1 cellular context compared by ENCODE assay signal in the genomic region with DNA sequence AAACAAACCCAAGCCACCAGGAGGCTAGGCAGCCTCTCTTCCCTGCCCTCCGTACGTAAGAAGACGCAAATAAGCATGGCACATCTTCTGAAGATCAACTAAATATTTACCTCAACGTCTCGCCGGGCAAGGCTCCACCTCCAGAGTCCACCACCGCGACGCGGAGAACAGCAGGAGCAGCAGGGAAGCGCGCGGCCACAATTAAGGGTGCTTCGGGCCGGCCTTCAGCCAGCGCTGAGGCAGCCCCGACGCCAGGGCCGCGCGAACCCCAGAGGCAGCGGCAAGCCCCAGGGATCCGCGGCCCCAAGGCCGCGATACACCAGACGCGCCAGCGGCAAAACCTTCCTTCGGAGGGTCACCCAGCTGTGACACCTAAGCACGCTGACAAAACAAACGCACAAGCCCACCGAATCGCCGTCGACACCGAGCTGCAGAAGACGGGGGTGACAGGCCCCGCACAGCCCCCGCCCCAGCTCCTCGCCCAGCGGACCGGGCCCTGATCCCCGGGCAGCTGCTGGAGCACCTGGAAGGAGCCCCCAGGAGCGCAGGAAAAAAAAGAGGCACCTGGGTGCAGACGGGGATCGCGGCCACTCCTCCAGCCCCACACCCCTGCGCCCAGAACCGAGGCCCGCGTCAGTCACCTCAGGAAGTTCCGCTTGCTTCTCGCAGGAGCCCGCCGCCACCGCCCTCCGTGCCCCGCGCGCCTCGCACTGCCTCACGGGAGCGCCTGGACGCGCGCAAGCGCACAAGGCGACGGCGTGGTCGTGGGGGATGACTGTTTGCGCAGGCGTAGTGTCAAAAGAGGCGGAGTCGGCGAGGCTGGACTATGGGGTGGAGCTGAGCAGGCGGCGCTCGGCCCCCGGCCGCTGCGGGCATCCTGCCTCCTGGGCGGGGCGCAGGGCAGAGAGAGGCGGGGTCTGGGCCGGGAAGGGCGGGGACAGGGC.
TF ChIP-seq lines count a peak whose summit lies in the region.

A gene with protein sequence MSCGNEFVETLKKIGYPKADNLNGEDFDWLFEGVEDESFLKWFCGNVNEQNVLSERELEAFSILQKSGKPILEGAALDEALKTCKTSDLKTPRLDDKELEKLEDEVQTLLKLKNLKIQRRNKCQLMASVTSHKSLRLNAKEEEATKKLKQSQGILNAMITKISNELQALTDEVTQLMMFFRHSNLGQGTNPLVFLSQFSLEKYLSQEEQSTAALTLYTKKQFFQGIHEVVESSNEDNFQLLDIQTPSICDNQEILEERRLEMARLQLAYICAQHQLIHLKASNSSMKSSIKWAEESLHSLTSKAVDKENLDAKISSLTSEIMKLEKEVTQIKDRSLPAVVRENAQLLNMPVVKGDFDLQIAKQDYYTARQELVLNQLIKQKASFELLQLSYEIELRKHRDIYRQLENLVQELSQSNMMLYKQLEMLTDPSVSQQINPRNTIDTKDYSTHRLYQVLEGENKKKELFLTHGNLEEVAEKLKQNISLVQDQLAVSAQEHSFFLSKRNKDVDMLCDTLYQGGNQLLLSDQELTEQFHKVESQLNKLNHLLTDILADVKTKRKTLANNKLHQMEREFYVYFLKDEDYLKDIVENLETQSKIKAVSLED (minus strand): TSS at position 712 of the 944 bp plus-strand sequence. CDS start 1,175 bp downstream, outside the sequence.
TSS of gene POLN (minus strand) at position 712 of the 944 bp plus-strand sequence. CDS start 12,890 bp downstream, outside the sequence.

TF ChIP-seq in HepG2, 621 proteins besides CTCF, POLR2A, EP300 and RAD21 (continued from another document and continues in another):
- TF ChIP-seq, protein P1, sequence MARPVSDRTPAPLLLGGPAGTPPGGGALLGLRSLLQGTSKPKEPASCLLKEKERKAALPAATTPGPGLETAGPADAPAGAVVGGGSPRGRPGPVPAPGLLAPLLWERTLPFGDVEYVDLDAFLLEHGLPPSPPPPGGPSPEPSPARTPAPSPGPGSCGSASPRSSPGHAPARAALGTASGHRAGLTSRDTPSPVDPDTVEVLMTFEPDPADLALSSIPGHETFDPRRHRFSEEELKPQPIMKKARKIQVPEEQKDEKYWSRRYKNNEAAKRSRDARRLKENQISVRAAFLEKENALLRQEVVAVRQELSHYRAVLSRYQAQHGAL (CRISPR knock-in tag; IDR thresholded peaks at IDR 0.05; ENCODE audit: not compliant biosample characterization): no peak
- TF ChIP-seq ZNF260 (CRISPR knock-in tag; IDR thresholded peaks at IDR 0.05; ENCODE audit: borderline replicate concordance, low read depth) (no peak), FOXM1 (CRISPR knock-in tag; IDR thresholded peaks at IDR 0.05) (no peak), ZNF619 (CRISPR knock-in tag; IDR thresholded peaks at IDR 0.05) (no peak; the same call in 1 of the 2 replicates), GTF2F1 (IDR thresholded peaks at IDR 0.05; ENCODE audit: low read length) (no peak), KLF16 (CRISPR knock-in tag; IDR thresholded peaks at IDR 0.05) (peak; percentile 69 to 72; a peak in 1 of 4 replicates), ZBTB3 (CRISPR knock-in tag; IDR thresholded peaks at IDR 0.05; ENCODE audit: borderline replicate concordance, low read depth) (no peak), ZSCAN12 (CRISPR knock-in tag; IDR thresholded peaks at IDR 0.05) (no peak), POGZ (CRISPR knock-in tag; IDR thresholded peaks at IDR 0.05) (no peak), SPEN (CRISPR knock-in tag; IDR thresholded peaks at IDR 0.05; ENCODE audit: low read depth) (peak; percentile 77), ZBTB40 (IDR thresholded peaks at IDR 0.05) (no peak), ZBTB40 (CRISPR knock-in tag; IDR thresholded peaks at IDR 0.05) (peak; percentile 40; the same call in 1 of the 2 replicates), SAP130 (CRISPR knock-in tag; IDR thresholded peaks at IDR 0.05; ENCODE audit: low read depth) (peak; percentile 93), ZNF282 (IDR thresholded peaks at IDR 0.05; ENCODE audit: partially characterized antibody) (no peak), ZNF556 (CRISPR knock-in tag; IDR thresholded peaks at IDR 0.05; ENCODE audit: borderline replicate concordance) (peak; percentile 90), CBX5 (CRISPR knock-in tag; IDR thresholded peaks at IDR 0.05; ENCODE audit: borderline replicate concordance) (no peak; the same call in 1 of the 2 replicates), DRAP1 (CRISPR knock-in tag; IDR thresholded peaks at IDR 0.05) (peak; percentile 76; the same call in 1 of the 2 replicates), STAT5B (CRISPR knock-in tag; IDR thresholded peaks at IDR 0.05) (no peak), MXD3 (CRISPR knock-in tag; IDR thresholded peaks at IDR 0.05) (peak; percentile 61), ZFP36L1 (CRISPR knock-in tag; IDR thresholded peaks at IDR 0.05) (no peak), THAP11 (CRISPR knock-in tag; IDR thresholded peaks at IDR 0.05) (peak; percentile 90), ZNF275 (CRISPR knock-in tag; IDR thresholded peaks at IDR 0.05; ENCODE audit: borderline replicate concordance) (0 out of 2 replicates have a peak, but pooled peaks have one; percentile 49), KLF12 (CRISPR knock-in tag; IDR thresholded peaks at IDR 0.05; ENCODE audit: borderline replicate concordance) (no peak), ETV6 (CRISPR knock-in tag; conservative IDR thresholded peaks at IDR 0.05) (no peak), ZNF484 (CRISPR knock-in tag; IDR thresholded peaks at IDR 0.05; ENCODE audit: borderline replicate concordance, low read depth) (no peak), CREM (IDR thresholded peaks at IDR 0.05) (no peak), CREM (CRISPR knock-in tag; IDR thresholded peaks at IDR 0.05) (no peak), SNAPC2 (CRISPR knock-in tag; IDR thresholded peaks at IDR 0.05) (no peak), ZNF605 (CRISPR knock-in tag; IDR thresholded peaks at IDR 0.05) (peak; percentile 68; the same call in 1 of the 2 replicates), ZNF549 (CRISPR knock-in tag; IDR thresholded peaks at IDR 0.05) (no peak), PREB (CRISPR knock-in tag; IDR thresholded peaks at IDR 0.05) (no peak), ZNF576 (CRISPR knock-in tag; IDR thresholded peaks at IDR 0.05) (no peak), KLF15 (CRISPR knock-in tag; IDR thresholded peaks at IDR 0.05; ENCODE audit: borderline replicate concordance) (no peak)
- TF ChIP-seq, protein P2, sequence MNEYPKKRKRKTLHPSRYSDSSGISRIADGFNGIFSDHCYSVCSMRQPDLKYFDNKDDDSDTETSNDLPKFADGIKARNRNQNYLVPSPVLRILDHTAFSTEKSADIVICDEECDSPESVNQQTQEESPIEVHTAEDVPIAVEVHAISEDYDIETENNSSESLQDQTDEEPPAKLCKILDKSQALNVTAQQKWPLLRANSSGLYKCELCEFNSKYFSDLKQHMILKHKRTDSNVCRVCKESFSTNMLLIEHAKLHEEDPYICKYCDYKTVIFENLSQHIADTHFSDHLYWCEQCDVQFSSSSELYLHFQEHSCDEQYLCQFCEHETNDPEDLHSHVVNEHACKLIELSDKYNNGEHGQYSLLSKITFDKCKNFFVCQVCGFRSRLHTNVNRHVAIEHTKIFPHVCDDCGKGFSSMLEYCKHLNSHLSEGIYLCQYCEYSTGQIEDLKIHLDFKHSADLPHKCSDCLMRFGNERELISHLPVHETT (CRISPR knock-in tag; conservative IDR thresholded peaks at IDR 0.05): peak; percentile 73; the same call in 1 of the 2 replicates
- TF ChIP-seq, protein P3, sequence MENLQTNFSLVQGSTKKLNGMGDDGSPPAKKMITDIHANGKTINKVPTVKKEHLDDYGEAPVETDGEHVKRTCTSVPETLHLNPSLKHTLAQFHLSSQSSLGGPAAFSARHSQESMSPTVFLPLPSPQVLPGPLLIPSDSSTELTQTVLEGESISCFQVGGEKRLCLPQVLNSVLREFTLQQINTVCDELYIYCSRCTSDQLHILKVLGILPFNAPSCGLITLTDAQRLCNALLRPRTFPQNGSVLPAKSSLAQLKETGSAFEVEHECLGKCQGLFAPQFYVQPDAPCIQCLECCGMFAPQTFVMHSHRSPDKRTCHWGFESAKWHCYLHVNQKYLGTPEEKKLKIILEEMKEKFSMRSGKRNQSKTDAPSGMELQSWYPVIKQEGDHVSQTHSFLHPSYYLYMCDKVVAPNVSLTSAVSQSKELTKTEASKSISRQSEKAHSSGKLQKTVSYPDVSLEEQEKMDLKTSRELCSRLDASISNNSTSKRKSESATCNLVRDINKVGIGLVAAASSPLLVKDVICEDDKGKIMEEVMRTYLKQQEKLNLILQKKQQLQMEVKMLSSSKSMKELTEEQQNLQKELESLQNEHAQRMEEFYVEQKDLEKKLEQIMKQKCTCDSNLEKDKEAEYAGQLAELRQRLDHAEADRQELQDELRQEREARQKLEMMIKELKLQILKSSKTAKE (CRISPR knock-in tag; IDR thresholded peaks at IDR 0.05; ENCODE audit: borderline replicate concordance): no peak
